ENCODE assay signal across 26 cellular contexts in the genomic region with DNA sequence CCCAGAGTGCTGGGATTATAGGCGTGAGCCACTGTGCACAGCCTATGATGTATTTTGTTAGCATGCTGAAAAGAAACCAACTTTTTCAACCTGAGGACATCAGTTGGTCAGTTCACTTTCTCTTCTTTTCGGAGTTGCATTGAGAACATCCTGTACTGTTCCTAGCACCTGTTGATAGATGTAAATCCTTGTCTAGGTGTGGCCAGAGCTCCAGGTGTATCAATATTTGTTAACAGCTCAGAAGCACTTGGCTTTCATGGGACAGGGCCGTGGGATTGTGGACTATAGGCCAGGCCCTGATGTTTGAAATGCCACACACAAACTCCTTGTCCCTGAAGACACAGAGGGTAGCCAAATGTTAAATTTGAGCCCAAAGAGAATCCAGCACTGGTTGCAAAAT. TPM values are rescaled to one million over a fixed set of nuclear protein-coding genes. Genes with fewer than 3 reads are reported as not detected.
"Had no signal": no experiment of that assay in that cellular context is flagged by ENCODE, and none has a peak within 500 bp of the region (broad histone marks: within the 10 kb centered on the region; RNA-seq: fewer than 3 reads in every experiment).

No MANE protein-coding gene starts in this region.

- H3K27me3 ChIP-seq: heart left ventricle, neural progenitor cell, spleen had no signal

- H3K27me3 Mint-ChIP-seq: activated CD4-positive, alpha-beta T cell treated with anti-CD3 and anti-CD28 coated beads, Interleukin-2, amount 10 ng/mL, durations not matched to agents 24 days and 14 days; activated CD8-positive, alpha-beta memory T cell treated with anti-CD3 and anti-CD28 coated beads, Interleukin-2, amount 10 ng/mL, durations not matched to agents 7 days and 5 days; activated CD8-positive, alpha-beta T cell treated with anti-CD3 and anti-CD28 coated beads for 36 hours; brain; naive thymus-derived CD8-positive, alpha-beta T cell had no signal

- H3K4me1 ChIP-seq: heart left ventricle, neural progenitor cell had no signal

- H3K36me3 ChIP-seq: heart left ventricle, neural progenitor cell, spleen, thoracic aorta had no signal

- H3K9me3 Mint-ChIP-seq: activated CD4-positive, alpha-beta T cell treated with anti-CD3 and anti-CD28 coated beads, Interleukin-2, amount 10 ng/mL, durations not matched to agents 24 days and 14 days; activated CD8-positive, alpha-beta T cell treated with anti-CD3 and anti-CD28 coated beads for 36 hours; activated naive CD4-positive, alpha-beta T cell treated with anti-CD3 and anti-CD28 coated beads, Interleukin-2, amount 50 U/mL, for 72 hours; activated T-helper 1 cell treated with anti-CD3 and anti-CD28 coated beads, Interleukin-12 subunit alpha, Interleukin-12 subunit beta, Interleukin-2, Interleukin-4 antibody, amounts not matched to agents 30 ng/mL and 10 ng/mL and 1 ng/mL, durations not matched to agents 14 hours and 24 hours and 36 hours; brain; dendritic cell treated with granulocyte-macrophage colony-stimulating factor and Interleukin-4, amounts not matched to agents 40 ng/mL and 50 ng/mL, for 4 days; naive thymus-derived CD8-positive, alpha-beta T cell; neural progenitor cell had no signal

- H3K4me1 Mint-ChIP-seq: brain had no signal

- H3K9me3 ChIP-seq: heart left ventricle, spleen, thoracic aorta had no signal

- ATAC-seq: activated CD4-positive, CD25-positive, alpha-beta regulatory T cell treated with anti-CD3 and anti-CD28 coated beads, Interleukin-2, amount 50 U/mL, for 24 hours; activated CD8-positive, alpha-beta memory T cell treated with anti-CD3 and anti-CD28 coated beads, Interleukin-2, amount 10 ng/mL, durations not matched to agents 7 days and 5 days; activated CD8-positive, alpha-beta T cell treated with anti-CD3 and anti-CD28 coated beads for 36 hours; activated naive CD4-positive, alpha-beta T cell treated with anti-CD3 and anti-CD28 coated beads, Interleukin-2, amount 50 U/mL, for 72 hours; heart left ventricle; left cardiac atrium; naive thymus-derived CD8-positive, alpha-beta T cell had no signal

- H3K36me3 Mint-ChIP-seq: activated CD8-positive, alpha-beta memory T cell treated with anti-CD3 and anti-CD28 coated beads, Interleukin-2, amount 10 ng/mL, durations not matched to agents 7 days and 5 days; activated naive CD4-positive, alpha-beta T cell treated with anti-CD3 and anti-CD28 coated beads, Interleukin-2, amount 50 U/mL, for 72 hours; brain; naive thymus-derived CD8-positive, alpha-beta T cell; neural progenitor cell had no signal

- H3K27ac ChIP-seq: heart left ventricle, neural progenitor cell, spleen, thoracic aorta had no signal

- H3K27ac Mint-ChIP-seq: activated CD4-positive, alpha-beta T cell treated with anti-CD3 and anti-CD28 coated beads, Interleukin-2, amount 10 ng/mL, durations not matched to agents 24 days and 14 days; activated CD8-positive, alpha-beta memory T cell treated with anti-CD3 and anti-CD28 coated beads, Interleukin-2, amount 10 ng/mL, durations not matched to agents 7 days and 5 days; activated CD8-positive, alpha-beta T cell treated with anti-CD3 and anti-CD28 coated beads for 36 hours; activated naive CD4-positive, alpha-beta T cell treated with anti-CD3 and anti-CD28 coated beads, Interleukin-2, amount 50 U/mL, for 72 hours; activated T-helper 1 cell treated with anti-CD3 and anti-CD28 coated beads, Interleukin-12 subunit alpha, Interleukin-12 subunit beta, Interleukin-2, Interleukin-4 antibody, amounts not matched to agents 30 ng/mL and 10 ng/mL and 1 ng/mL, durations not matched to agents 14 hours and 24 hours and 36 hours; brain; dendritic cell treated with granulocyte-macrophage colony-stimulating factor and Interleukin-4, amounts not matched to agents 40 ng/mL and 50 ng/mL, for 4 days; naive thymus-derived CD8-positive, alpha-beta T cell; neural progenitor cell had no signal

- H3K4me3 ChIP-seq: heart left ventricle, lung, neural progenitor cell, spleen, thoracic aorta had no signal

- H3K4me3 Mint-ChIP-seq: activated CD4-positive, alpha-beta T cell treated with anti-CD3 and anti-CD28 coated beads, Interleukin-2, amount 10 ng/mL, durations not matched to agents 24 days and 14 days; activated CD8-positive, alpha-beta memory T cell treated with anti-CD3 and anti-CD28 coated beads, Interleukin-2, amount 10 ng/mL, durations not matched to agents 7 days and 5 days; activated CD8-positive, alpha-beta T cell treated with anti-CD3 and anti-CD28 coated beads for 36 hours; activated T-helper 1 cell treated with anti-CD3 and anti-CD28 coated beads, Interleukin-12 subunit alpha, Interleukin-12 subunit beta, Interleukin-2, Interleukin-4 antibody, amounts not matched to agents 30 ng/mL and 10 ng/mL and 1 ng/mL, durations not matched to agents 14 hours and 24 hours and 36 hours; brain; dendritic cell treated with granulocyte-macrophage colony-stimulating factor and Interleukin-4, amounts not matched to agents 40 ng/mL and 50 ng/mL, for 4 days; naive thymus-derived CD8-positive, alpha-beta T cell; neural progenitor cell had no signal

- DNase-seq: activated CD4-positive, alpha-beta T cell treated with anti-CD3 and anti-CD28 coated beads, Interleukin-2, amount 10 ng/mL, durations not matched to agents 24 days and 14 days; activated CD8-positive, alpha-beta memory T cell treated with anti-CD3 and anti-CD28 coated beads, Interleukin-2, amount 10 ng/mL, durations not matched to agents 7 days and 5 days; activated CD8-positive, alpha-beta T cell treated with anti-CD3 and anti-CD28 coated beads for 36 hours; activated gamma-delta T cell treated with Interleukin-2 at 50 U/mL for 16 hours; aorta; effector CD4-positive, alpha-beta T cell; heart left ventricle; islet precursor cell; left cardiac atrium; naive thymus-derived CD8-positive, alpha-beta T cell; spleen; stimulated activated CD4-positive, alpha-beta T cell treated with anti-CD3 and anti-CD28 coated beads, Interleukin-4, amount 100 ng/mL, for 1 hour; stimulated activated naive CD4-positive, alpha-beta T cell had no signal

RNA-seq across cellular contexts. Expression of a gene that starts 14.9 kb away (rescaled TPM):
- total RNA-seq: activated CD8-positive, alpha-beta memory T cell treated with anti-CD3 and anti-CD28 coated beads, Interleukin-2, amount 10 ng/mL, durations not matched to agents 7 days and 5 days; activated CD8-positive, alpha-beta T cell treated with anti-CD3 and anti-CD28 coated beads for 36 hours; chondrocyte; epithelial cell of proximal tubule; naive thymus-derived CD8-positive, alpha-beta T cell; T-helper 2 cell treated with Interferon-gamma antibody and Interleukin-4, amounts not matched to agents 100 ng/mL and 5 ng/mL, for 36 hours had no signal

RNA-seq across cellular contexts. Expression of a gene that starts 28.3 kb away (rescaled TPM):
- total RNA-seq: activated CD8-positive, alpha-beta T cell treated with anti-CD3 and anti-CD28 coated beads for 36 hours; chondrocyte; epithelial cell of proximal tubule; fibroblast of villous mesenchyme; naive thymus-derived CD8-positive, alpha-beta T cell had no signal

RNA-seq across cellular contexts. Expression of a gene that starts 42.4 kb away (rescaled TPM):
- total RNA-seq: cardiac septum; chondrocyte; naive thymus-derived CD8-positive, alpha-beta T cell; thoracic aorta had no signal
